25 cellular contexts compared by ENCODE assay signal in genomic region chr7:147078324-147078723, GRCh38.
"Had no signal": no experiment of that assay in that cellular context is flagged by ENCODE, and none has a peak within 500 bp of the region (broad histone marks: within the 10 kb centered on the region; RNA-seq: fewer than 3 reads in every experiment).

No MANE protein-coding gene starts in this region.

- H3K27me3 ChIP-seq: dorsolateral prefrontal cortex, esophagus muscularis mucosa, foreskin keratinocyte, gastroesophageal sphincter, hepatocyte had no signal

- H3K27ac Mint-ChIP-seq: immature natural killer cell; naive thymus-derived CD4-positive, alpha-beta T cell had no signal

- H3K4me3 Mint-ChIP-seq: immature natural killer cell; naive thymus-derived CD4-positive, alpha-beta T cell had no signal

- H3K36me3 ChIP-seq: esophagus muscularis mucosa, gastroesophageal sphincter, heart left ventricle, left ventricle myocardium inferior, lower lobe of right lung had no signal

- H3K36me3 Mint-ChIP-seq: immature natural killer cell had no signal

- DNase-seq: dermis blood vessel endothelial cell; dorsolateral prefrontal cortex; effector CD4-positive, alpha-beta T cell; effector memory CD4-positive, alpha-beta T cell; foreskin keratinocyte; heart left ventricle; hypothalamus; immature natural killer cell; islet precursor cell; kidney; kidney glomerular epithelial cell; left colon; left ventricle myocardium inferior; lower lobe of right lung; mesenchymal stem cell; midbrain; naive thymus-derived CD4-positive, alpha-beta T cell had no signal

- H3K4me1 ChIP-seq: esophagus muscularis mucosa, foreskin keratinocyte, gastroesophageal sphincter, heart left ventricle, left ventricle myocardium inferior, lower lobe of right lung had no signal

- H3K4me1 Mint-ChIP-seq: immature natural killer cell; naive thymus-derived CD4-positive, alpha-beta T cell had no signal

- FAIRE-seq: colon, endothelial cell of umbilical vein, frontal cortex, kidney had no signal

- H3K9me3 ChIP-seq: esophagus muscularis mucosa, gastroesophageal sphincter, lower lobe of right lung had no signal

- H3K4me3 ChIP-seq: coronary artery, dorsolateral prefrontal cortex, esophagus muscularis mucosa, gastroesophageal sphincter, heart left ventricle, hepatocyte, left ventricle myocardium inferior, lower lobe of right lung had no signal

- H3K27me3 Mint-ChIP-seq: naive thymus-derived CD4-positive, alpha-beta T cell had no signal

- H3K27ac ChIP-seq: coronary artery, dorsolateral prefrontal cortex, esophagus muscularis mucosa, foreskin keratinocyte, gastroesophageal sphincter, heart left ventricle, hepatocyte, left ventricle myocardium inferior, lower lobe of right lung had no signal

- ATAC-seq: foreskin keratinocyte; gastroesophageal sphincter; heart left ventricle; left colon; left lobe of liver; lower lobe of right lung; naive thymus-derived CD4-positive, alpha-beta T cell had no signal
